ENCODE assay signal across 22 cellular contexts in genomic region chr11:35803115-35803514, GRCh38.
"Had no signal": no experiment of that assay in that cellular context is flagged by ENCODE, and none has a peak within 500 bp of the region (broad histone marks: within the 10 kb centered on the region; RNA-seq: fewer than 3 reads in every experiment).

No MANE protein-coding gene starts in this region.

- H3K9me3 ChIP-seq: neutrophil, ovary, prostate gland, upper lobe of left lung had no signal

- H3K36me3 ChIP-seq: neutrophil, ovary, prostate gland had no signal

- H3K27ac ChIP-seq: neutrophil, ovary, prostate gland, upper lobe of left lung had no signal

- H3K4me1 ChIP-seq: prostate gland had no signal

- H3K27me3 ChIP-seq: neutrophil, ovary, upper lobe of left lung had no signal

- H3K4me3 ChIP-seq: ovary, prostate gland, upper lobe of left lung had no signal

- H3K4me3 Mint-ChIP-seq: activated CD4-positive, alpha-beta memory T cell treated with anti-CD3 and anti-CD28 coated beads, Interleukin-2, amount 10 ng/mL, durations not matched to agents 7 days and 5 days; activated CD4-positive, alpha-beta T cell treated with anti-CD3 and anti-CD28 coated beads, Interleukin-2, amount 10 ng/mL, durations not matched to agents 24 days and 14 days; brain; dendritic cell treated with granulocyte-macrophage colony-stimulating factor and Interleukin-4, amounts not matched to agents 40 ng/mL and 50 ng/mL, for 4 days; natural killer cell; stimulated activated naive B cell treated with anti-CD40 and anti-IgM and Interleukin-4, amounts not matched to agents 10 μg/mL and 1 μg/mL and 100 μg/mL, for 72 hours had no signal

- DNase-seq: activated CD4-positive, alpha-beta memory T cell treated with anti-CD3 and anti-CD28 coated beads, Interleukin-2, amount 10 ng/mL, durations not matched to agents 7 days and 5 days; activated CD4-positive, alpha-beta T cell treated with anti-CD3 and anti-CD28 coated beads, Interleukin-2, amount 10 ng/mL, durations not matched to agents 24 days and 14 days; activated T-cell treated with anti-CD3 and anti-CD28 coated beads, Interleukin-2, amount 50 U/mL, for 1 hour; aorta; effector CD4-positive, alpha-beta T cell; erythroblast; foreskin fibroblast; kidney; midbrain; natural killer cell; ovary; stimulated activated CD4-positive, alpha-beta T cell treated with anti-CD3 and anti-CD28 coated beads, Interleukin-2, amount 100 ng/mL, for 48 hours; stimulated activated CD8-positive, alpha-beta memory T cell treated with anti-CD3 and anti-CD28 coated beads, Interleukin-4, amount 100 ng/mL, for 48 hours; stimulated activated naive B cell treated with anti-CD40 and anti-IgM and Interleukin-4, amounts not matched to agents 10 μg/mL and 1 μg/mL and 100 μg/mL, for 72 hours; upper lobe of left lung had no signal

- H3K27me3 Mint-ChIP-seq: activated CD4-positive, alpha-beta memory T cell treated with anti-CD3 and anti-CD28 coated beads, Interleukin-2, amount 10 ng/mL, durations not matched to agents 7 days and 5 days; activated CD4-positive, alpha-beta T cell treated with anti-CD3 and anti-CD28 coated beads, Interleukin-2, amount 10 ng/mL, durations not matched to agents 24 days and 14 days; brain; dendritic cell treated with granulocyte-macrophage colony-stimulating factor and Interleukin-4, amounts not matched to agents 40 ng/mL and 50 ng/mL, for 4 days; stimulated activated naive B cell treated with anti-CD40 and anti-IgM and Interleukin-4, amounts not matched to agents 10 μg/mL and 1 μg/mL and 100 μg/mL, for 72 hours had no signal

- H3K9me3 Mint-ChIP-seq: activated CD4-positive, alpha-beta memory T cell treated with anti-CD3 and anti-CD28 coated beads, Interleukin-2, amount 10 ng/mL, durations not matched to agents 7 days and 5 days; activated CD4-positive, alpha-beta T cell treated with anti-CD3 and anti-CD28 coated beads, Interleukin-2, amount 10 ng/mL, durations not matched to agents 24 days and 14 days; natural killer cell had no signal

- ATAC-seq: activated CD4-positive, CD25-positive, alpha-beta regulatory T cell treated with anti-CD3 and anti-CD28 coated beads, Interleukin-2, amount 50 U/mL, for 24 hours; activated naive CD4-positive, alpha-beta T cell treated with anti-CD3 and anti-CD28 coated beads, Interleukin-2, amount 50 U/mL, for 72 hours; left lobe of liver; natural killer cell; stimulated activated naive B cell treated with anti-CD40 and anti-IgM and Interleukin-4, amounts not matched to agents 10 μg/mL and 1 μg/mL and 100 μg/mL, for 72 hours had no signal

- H3K27ac Mint-ChIP-seq: activated CD4-positive, alpha-beta memory T cell treated with anti-CD3 and anti-CD28 coated beads, Interleukin-2, amount 10 ng/mL, durations not matched to agents 7 days and 5 days; activated CD4-positive, alpha-beta T cell treated with anti-CD3 and anti-CD28 coated beads, Interleukin-2, amount 10 ng/mL, durations not matched to agents 24 days and 14 days; activated naive CD4-positive, alpha-beta T cell treated with anti-CD3 and anti-CD28 coated beads, Interleukin-2, amount 50 U/mL, for 72 hours; dendritic cell treated with granulocyte-macrophage colony-stimulating factor and Interleukin-4, amounts not matched to agents 40 ng/mL and 50 ng/mL, for 4 days; natural killer cell; stimulated activated naive B cell treated with anti-CD40 and anti-IgM and Interleukin-4, amounts not matched to agents 10 μg/mL and 1 μg/mL and 100 μg/mL, for 72 hours had no signal
